Comparison of ENCODE assay signal across 1 cellular context in genomic region chr5:68287976-68288755, GRCh38.
TF ChIP-seq lines count a peak whose summit lies in the region.

No MANE protein-coding gene starts in this region.

TF ChIP-seq in HepG2, 621 proteins besides CTCF, POLR2A, EP300 and RAD21 (continued from another document and continues in another):
- TF ChIP-seq ARID5B (CRISPR knock-in tag; IDR thresholded peaks at IDR 0.05) (peak; percentile 72), ZNF597 (CRISPR knock-in tag; IDR thresholded peaks at IDR 0.05) (no peak), ZNF460 (CRISPR knock-in tag; IDR thresholded peaks at IDR 0.05; ENCODE audit: borderline replicate concordance) (no peak), ZNF609 (CRISPR knock-in tag; IDR thresholded peaks at IDR 0.05; ENCODE audit: borderline replicate concordance) (no peak), ZNF512B (CRISPR knock-in tag; IDR thresholded peaks at IDR 0.05; ENCODE audit: borderline replicate concordance) (no peak), ZNF407 (CRISPR knock-in tag; IDR thresholded peaks at IDR 0.05; ENCODE audit: not compliant biosample characterization) (no peak), NR2F1 (CRISPR knock-in tag; IDR thresholded peaks at IDR 0.05) (no peak), MXD4 (CRISPR knock-in tag; IDR thresholded peaks at IDR 0.05) (peak; percentile 70), ZNF746 (CRISPR knock-in tag; IDR thresholded peaks at IDR 0.05) (no peak), KLF15 (CRISPR knock-in tag; IDR thresholded peaks at IDR 0.05; ENCODE audit: borderline replicate concordance) (no peak), CEBPG (CRISPR knock-in tag; IDR thresholded peaks at IDR 0.05) (no peak), ZNF343 (CRISPR knock-in tag; IDR thresholded peaks at IDR 0.05) (no peak), ZFP41 (CRISPR knock-in tag; IDR thresholded peaks at IDR 0.05; ENCODE audit: borderline replicate concordance) (no peak), ELF4 (CRISPR knock-in tag; IDR thresholded peaks at IDR 0.05; ENCODE audit: borderline replicate concordance) (no peak), SOX6 (IDR thresholded peaks at IDR 0.05) (no peak), SOX6 (CRISPR knock-in tag; IDR thresholded peaks at IDR 0.05) (peak; percentile 60; the same call in 1 of the 2 replicates), ZSCAN22 (CRISPR knock-in tag; IDR thresholded peaks at IDR 0.05) (no peak), PCBP1 (IDR thresholded peaks at IDR 0.05; ENCODE audit: borderline replicate concordance, low read depth, low read length) (no peak), IKZF4 (CRISPR knock-in tag; IDR thresholded peaks at IDR 0.05; ENCODE audit: borderline replicate concordance, low read depth, not compliant biosample characterization) (no peak), ZFP62 (CRISPR knock-in tag; IDR thresholded peaks at IDR 0.05) (no peak), CBX2 (IDR thresholded peaks at IDR 0.05; ENCODE audit: low read depth, low read length) (no peak), CBX2 (CRISPR knock-in tag; IDR thresholded peaks at IDR 0.05; ENCODE audit: low read depth) (no peak), FOXP4 (CRISPR knock-in tag; IDR thresholded peaks at IDR 0.05) (peak; percentile 61; the same call in 1 of the 2 replicates), ZBTB33 (CRISPR knock-in tag; IDR thresholded peaks at IDR 0.05) (no peak), ZNF124 (CRISPR knock-in tag; IDR thresholded peaks at IDR 0.05) (peak; percentile 16; the same call in 1 of the 2 replicates), MXD3 (CRISPR knock-in tag; IDR thresholded peaks at IDR 0.05) (peak; percentile 22; the same call in 1 of the 2 replicates)
